Comparison of ENCODE assay signal across 8 cellular contexts in the genomic region with DNA sequence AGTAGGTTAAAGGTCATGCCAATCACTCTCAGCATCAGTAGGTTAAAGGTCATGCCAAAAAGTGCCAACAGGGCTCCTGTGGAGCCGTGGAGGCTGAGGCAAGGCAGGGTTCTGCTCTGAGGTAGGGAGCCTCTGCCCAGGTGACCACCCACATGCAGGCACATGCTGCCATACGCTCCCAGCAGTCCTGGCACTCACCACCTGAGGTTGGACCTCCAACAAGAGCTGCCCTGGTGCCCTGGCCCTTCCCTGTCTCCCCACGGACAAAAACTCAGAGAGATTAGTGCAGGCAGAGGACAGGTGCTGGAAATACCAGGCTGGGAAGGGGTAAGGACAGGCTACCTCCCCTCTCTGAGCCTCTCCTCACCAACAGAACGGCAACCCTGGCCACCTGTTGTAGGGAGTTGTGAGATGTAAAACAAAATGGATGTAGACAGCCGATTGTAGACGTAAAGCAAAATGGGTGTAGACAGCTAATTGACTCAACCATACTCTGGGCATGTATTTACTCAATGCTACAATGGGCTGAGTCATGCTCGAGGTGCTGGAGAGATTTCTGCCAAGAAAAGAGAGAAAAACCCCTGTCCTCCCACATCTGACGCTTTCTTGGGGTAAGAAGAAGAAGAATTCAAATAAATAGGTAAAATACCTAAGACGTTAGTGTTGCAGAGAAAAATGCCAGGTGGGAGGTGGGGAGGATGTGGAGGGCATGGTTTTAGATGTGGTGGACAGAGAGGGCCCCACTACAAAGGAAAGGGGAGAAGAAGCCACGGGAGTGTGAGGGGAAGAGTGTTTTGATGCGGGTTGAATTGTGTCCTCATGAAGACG. TPM values are rescaled to one million over a fixed set of nuclear protein-coding genes. Genes with fewer than 3 reads are reported as not detected.
A peak's percentile ranks its signal among the peaks of the same experiment; 100 is the strongest.
DNase-seq lines count a peak whose midpoint lies in the region; ATAC-seq and TF ChIP-seq lines count a peak whose summit lies in the region.

No MANE protein-coding gene starts in this region.

- H3K4me3 ChIP-seq in upper lobe of left lung, result no peak overlapping the region

- no peaks in the 10 kb centered on the region for H3K36me3 ChIP-seq in upper lobe of left lung

- H3K9me3 Mint-ChIP-seq in activated naive CD4-positive, alpha-beta T cell treated with anti-CD3 and anti-CD28 coated beads for 36 hours, result no peaks in the 10 kb centered on the region

- no peaks in the 10 kb centered on the region for H3K36me3 Mint-ChIP-seq in activated naive CD4-positive, alpha-beta T cell treated with anti-CD3 and anti-CD28 coated beads for 36 hours (ENCODE audit: low read depth)

- peak overlapping the region in 3 of 4 donors; percentile 4 to 49 (median 32) for H3K27ac ChIP-seq in upper lobe of left lung

- no peaks in the 10 kb centered on the region for H3K9me3 ChIP-seq in upper lobe of left lung

- H3K4me1 ChIP-seq in upper lobe of left lung, result peaks cover 17 to 33% (median 23%) of the 10 kb centered on the region in 4 donors

- peaks cover 2% of the 10 kb centered on the region for H3K27me3 Mint-ChIP-seq in activated naive CD4-positive, alpha-beta T cell treated with anti-CD3 and anti-CD28 coated beads for 36 hours (ENCODE audit: low read depth)

- no peak for ATAC-seq in upper lobe of left lung (ENCODE audit: low FRiP score in 2 of 2)
- no peak for ATAC-seq in GM19463 (IDR thresholded peaks at IDR 0.05; ENCODE audit: unreplicated experiment)

- TF ChIP-seq EP300 in upper lobe of left lung (IDR thresholded peaks at IDR 0.05), result no peak

- 73 to 75% methylated on average over 10 to 12 of the region's 12 CpGs for WGBS in upper lobe of left lung, 2 donors

- no peaks in the 10 kb centered on the region for H3K27me3 ChIP-seq in upper lobe of left lung

- TF ChIP-seq POLR2A in upper lobe of left lung (IDR thresholded peaks at IDR 0.05), result no peak

- CTCF ChIA-PET in activated naive CD4-positive, alpha-beta T cell treated with anti-CD3 and anti-CD28 coated beads for 36 hours (lab: Charles Lee), result interaction anchor here (2.6 kb wide), 1 partner anchor 33 kb away, joined by 8 read pairs; no protein-coding TSS in a partner anchor

- H3K4me3 Mint-ChIP-seq in activated naive CD4-positive, alpha-beta T cell treated with anti-CD3 and anti-CD28 coated beads for 36 hours, result no peak overlapping the region

- intact Hi-C loops in activated naive CD4-positive, alpha-beta T cell treated with anti-CD3 and anti-CD28 coated beads for 36 hours (cut with micrococcal nuclease), result loop anchor here (1.0 kb wide), 3 partner anchors 7 to 86 kb away; a partner anchor contains a TSS

- peaks cover 36% of the 10 kb centered on the region for H3K4me1 Mint-ChIP-seq in activated naive CD4-positive, alpha-beta T cell treated with anti-CD3 and anti-CD28 coated beads for 36 hours (ENCODE audit: low read depth)

- H3K27ac Mint-ChIP-seq in activated naive CD4-positive, alpha-beta T cell treated with anti-CD3 and anti-CD28 coated beads for 36 hours, result peak overlapping the region; percentile 82

- no peak for TF ChIP-seq CTCF in upper lobe of left lung (IDR thresholded peaks at IDR 0.05)

- peak; percentile 33 for DNase-seq in activated T-cell treated with anti-CD3 and anti-CD28 coated beads for 24 hours (ENCODE audit: low read depth)
- no peak for DNase-seq in activated T-cell treated with anti-CD3 and anti-CD28 coated beads, Interleukin-2, amount 50 U/mL, for 1 hour
- DNase-seq in activated naive CD4-positive, alpha-beta T cell treated with anti-CD3 and anti-CD28 coated beads for 36 hours, result peak; percentile 88
- DNase-seq in iris pigment epithelial cell (ENCODE audit: low read depth), result peak; percentile 96
- DNase-seq in upper lobe of left lung, result no peak
- DNase-seq in NOMO-1 treated with DMSO at 0.1 percent for 48 hours (lab: John Stamatoyannopoulos, UW; ENCODE audit: unreplicated experiment), result no peak
- no peak for DNase-seq in NCI-H2107 treated with DMSO at 0.1 percent for 48 hours (lab: John Stamatoyannopoulos, UW; ENCODE audit: unreplicated experiment)

RNA-seq across cellular contexts. Expression of a gene that starts 32.4 kb away (rescaled TPM):
- under 1 TPM; 0.32 to 0.55 TPM for total RNA-seq in activated naive CD4-positive, alpha-beta T cell treated with anti-CD3 and anti-CD28 coated beads for 36 hours
- total RNA-seq in upper lobe of left lung, result 100 to 1,000 TPM in 2 of 6 donors, 10 to 100 TPM in 4; 19.7 to 136 (median 77.6) TPM

Comparison
In these comparisons a context has a peak if more than half of its experiments do, and no peak if none do; other contexts are left out.
1. DNase-seq: peak in activated T-cell treated with anti-CD3 and anti-CD28 coated beads for 24 hours (single experiment), activated naive CD4-positive, alpha-beta T cell treated with anti-CD3 and anti-CD28 coated beads for 36 hours (single experiment) and iris pigment epithelial cell (single experiment); none in activated T-cell treated with anti-CD3 and anti-CD28 coated beads, Interleukin-2, amount 50 U/mL, for 1 hour (single experiment), upper lobe of left lung (0 of 2), NOMO-1 treated with DMSO at 0.1 percent for 48 hours (single experiment) and NCI-H2107 treated with DMSO at 0.1 percent for 48 hours (single experiment).
2. RNA of a gene that starts 32.4 kb away (total RNA-seq): 19.7 to 136 TPM in upper lobe of left lung; 0.32 to 0.55 TPM in activated naive CD4-positive, alpha-beta T cell treated with anti-CD3 and anti-CD28 coated beads for 36 hours; every median in the first group is over 10 times any median in the second.